In the genomic region with DNA sequence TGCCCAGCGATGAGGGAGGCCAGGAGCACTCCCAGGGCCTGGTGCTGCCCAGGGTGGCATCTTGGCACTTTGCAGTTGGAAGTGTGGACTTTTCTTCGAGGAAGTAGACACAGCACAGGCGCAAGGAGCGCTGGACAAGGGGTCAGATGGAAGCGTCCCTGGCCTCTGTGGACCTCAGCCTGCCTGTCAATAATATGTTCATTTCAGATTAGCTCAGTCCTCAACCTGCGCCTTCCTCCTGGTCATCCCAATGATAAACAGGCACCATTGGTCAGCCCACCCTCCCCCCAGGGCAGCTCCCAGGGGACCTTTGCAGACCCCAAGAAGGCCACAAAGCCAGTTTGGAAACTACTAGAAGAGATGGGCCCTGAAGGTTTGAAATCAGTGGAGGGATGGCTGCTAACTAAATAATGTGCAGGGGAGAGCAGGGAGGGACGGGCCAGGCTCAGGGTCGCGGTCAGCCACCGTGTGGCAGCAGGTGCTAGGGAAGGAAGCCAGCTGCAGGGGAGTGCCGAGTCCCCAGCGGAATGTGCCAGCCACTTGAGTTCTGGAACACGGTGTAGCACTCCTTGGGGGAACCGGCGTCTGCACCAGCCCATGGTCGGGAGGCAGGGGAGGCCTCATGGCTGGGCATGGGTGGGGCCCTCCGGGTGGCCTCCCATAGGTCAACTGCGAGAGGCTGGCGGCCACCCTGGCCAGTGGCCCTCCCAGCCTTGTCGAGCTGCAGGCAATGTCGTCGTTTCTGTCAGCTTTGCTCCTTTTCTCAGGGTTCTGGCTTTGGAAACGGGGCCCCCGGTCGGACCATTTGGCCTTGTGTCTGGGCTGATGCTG, we compare ENCODE assay signal across 1 cellular context.
TF ChIP-seq lines count a peak whose summit lies in the region.

No MANE protein-coding gene starts in this region.

TF ChIP-seq in GM23338, 12 proteins besides CTCF, POLR2A, EP300 and RAD21 (continued from another document):
- TF ChIP-seq, protein P1, sequence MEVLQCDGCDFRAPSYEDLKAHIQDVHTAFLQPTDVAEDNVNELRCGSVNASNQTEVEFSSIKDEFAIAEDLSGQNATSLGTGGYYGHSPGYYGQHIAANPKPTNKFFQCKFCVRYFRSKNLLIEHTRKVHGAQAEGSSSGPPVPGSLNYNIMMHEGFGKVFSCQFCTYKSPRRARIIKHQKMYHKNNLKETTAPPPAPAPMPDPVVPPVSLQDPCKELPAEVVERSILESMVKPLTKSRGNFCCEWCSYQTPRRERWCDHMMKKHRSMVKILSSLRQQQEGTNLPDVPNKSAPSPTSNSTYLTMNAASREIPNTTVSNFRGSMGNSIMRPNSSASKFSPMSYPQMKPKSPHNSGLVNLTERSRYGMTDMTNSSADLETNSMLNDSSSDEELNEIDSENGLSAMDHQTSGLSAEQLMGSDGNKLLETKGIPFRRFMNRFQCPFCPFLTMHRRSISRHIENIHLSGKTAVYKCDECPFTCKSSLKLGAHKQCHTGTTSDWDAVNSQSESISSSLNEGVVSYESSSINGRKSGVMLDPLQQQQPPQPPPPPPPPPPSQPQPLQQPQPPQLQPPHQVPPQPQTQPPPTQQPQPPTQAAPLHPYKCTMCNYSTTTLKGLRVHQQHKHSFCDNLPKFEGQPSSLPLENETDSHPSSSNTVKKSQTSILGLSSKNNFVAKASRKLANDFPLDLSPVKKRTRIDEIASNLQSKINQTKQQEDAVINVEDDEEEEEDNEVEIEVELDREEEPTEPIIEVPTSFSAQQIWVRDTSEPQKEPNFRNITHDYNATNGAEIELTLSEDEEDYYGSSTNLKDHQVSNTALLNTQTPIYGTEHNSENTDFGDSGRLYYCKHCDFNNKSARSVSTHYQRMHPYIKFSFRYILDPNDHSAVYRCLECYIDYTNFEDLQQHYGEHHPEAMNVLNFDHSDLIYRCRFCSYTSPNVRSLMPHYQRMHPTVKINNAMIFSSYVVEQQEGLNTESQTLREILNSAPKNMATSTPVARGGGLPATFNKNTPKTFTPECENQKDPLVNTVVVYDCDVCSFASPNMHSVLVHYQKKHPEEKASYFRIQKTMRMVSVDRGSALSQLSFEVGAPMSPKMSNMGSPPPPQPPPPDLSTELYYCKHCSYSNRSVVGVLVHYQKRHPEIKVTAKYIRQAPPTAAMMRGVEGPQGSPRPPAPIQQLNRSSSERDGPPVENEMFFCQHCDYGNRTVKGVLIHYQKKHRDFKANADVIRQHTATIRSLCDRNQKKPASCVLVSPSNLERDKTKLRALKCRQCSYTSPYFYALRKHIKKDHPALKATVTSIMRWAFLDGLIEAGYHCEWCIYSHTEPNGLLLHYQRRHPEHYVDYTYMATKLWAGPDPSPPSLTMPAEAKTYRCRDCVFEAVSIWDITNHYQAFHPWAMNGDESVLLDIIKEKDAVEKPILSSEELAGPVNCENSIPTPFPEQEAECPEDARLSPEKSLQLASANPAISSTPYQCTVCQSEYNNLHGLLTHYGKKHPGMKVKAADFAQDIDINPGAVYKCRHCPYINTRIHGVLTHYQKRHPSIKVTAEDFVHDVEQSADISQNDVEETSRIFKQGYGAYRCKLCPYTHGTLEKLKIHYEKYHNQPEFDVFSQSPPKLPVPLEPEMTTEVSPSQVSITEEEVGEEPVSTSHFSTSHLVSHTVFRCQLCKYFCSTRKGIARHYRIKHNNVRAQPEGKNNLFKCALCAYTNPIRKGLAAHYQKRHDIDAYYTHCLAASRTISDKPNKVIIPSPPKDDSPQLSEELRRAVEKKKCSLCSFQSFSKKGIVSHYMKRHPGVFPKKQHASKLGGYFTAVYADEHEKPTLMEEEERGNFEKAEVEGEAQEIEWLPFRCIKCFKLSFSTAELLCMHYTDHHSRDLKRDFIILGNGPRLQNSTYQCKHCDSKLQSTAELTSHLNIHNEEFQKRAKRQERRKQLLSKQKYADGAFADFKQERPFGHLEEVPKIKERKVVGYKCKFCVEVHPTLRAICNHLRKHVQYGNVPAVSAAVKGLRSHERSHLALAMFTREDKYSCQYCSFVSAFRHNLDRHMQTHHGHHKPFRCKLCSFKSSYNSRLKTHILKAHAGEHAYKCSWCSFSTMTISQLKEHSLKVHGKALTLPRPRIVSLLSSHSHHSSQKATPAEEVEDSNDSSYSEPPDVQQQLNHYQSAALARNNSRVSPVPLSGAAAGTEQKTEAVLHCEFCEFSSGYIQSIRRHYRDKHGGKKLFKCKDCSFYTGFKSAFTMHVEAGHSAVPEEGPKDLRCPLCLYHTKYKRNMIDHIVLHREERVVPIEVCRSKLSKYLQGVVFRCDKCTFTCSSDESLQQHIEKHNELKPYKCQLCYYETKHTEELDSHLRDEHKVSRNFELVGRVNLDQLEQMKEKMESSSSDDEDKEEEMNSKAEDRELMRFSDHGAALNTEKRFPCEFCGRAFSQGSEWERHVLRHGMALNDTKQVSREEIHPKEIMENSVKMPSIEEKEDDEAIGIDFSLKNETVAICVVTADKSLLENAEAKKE (CRISPR knock-in tag; IDR thresholded peaks at IDR 0.05): no peak
